17 cellular contexts compared by ENCODE assay signal in genomic region chr11:44618561-44619425, GRCh38. TPM values are rescaled to one million over a fixed set of nuclear protein-coding genes. Genes with fewer than 3 reads are reported as not detected.
DNase-seq lines count a peak whose midpoint lies in the region; ATAC-seq, FAIRE-seq and TF ChIP-seq lines count a peak whose summit lies in the region.
"Had no signal": no experiment of that assay in that cellular context is flagged by ENCODE, and none has a peak within 500 bp of the region (broad histone marks: within the 10 kb centered on the region; RNA-seq: fewer than 3 reads in every experiment).

No MANE protein-coding gene starts in this region.

- no peaks in the 10 kb centered on the region for H3K9me3 Mint-ChIP-seq in activated naive CD8-positive, alpha-beta T cell treated with anti-CD3 and anti-CD28 coated beads, Interleukin-2, amount 10 ng/mL, durations not matched to agents 7 days and 5 days
- no peaks in the 10 kb centered on the region for H3K9me3 Mint-ChIP-seq in activated naive CD8-positive, alpha-beta T cell treated with anti-CD3 and anti-CD28 coated beads for 36 hours
- no peaks in the 10 kb centered on the region for H3K9me3 Mint-ChIP-seq in immature natural killer cell
- H3K9me3 Mint-ChIP-seq: nephron had no signal

- H3K4me3 ChIP-seq in K562, result no peak overlapping the region
- no peak overlapping the region for H3K4me3 ChIP-seq in neuronal stem cell (ENCODE audit: low read length in 2 of 2)
- H3K4me3 ChIP-seq: gastrocnemius medialis had no signal

- no peak overlapping the region for H2BK5ac ChIP-seq in neuronal stem cell (ENCODE audit: low read length)

- H3K23ac ChIP-seq in neuronal stem cell (ENCODE audit: low read depth, low read length, poor library complexity), result peak overlapping the region; percentile 6

- H3K4me3 Mint-ChIP-seq in activated naive CD8-positive, alpha-beta T cell treated with anti-CD3 and anti-CD28 coated beads, Interleukin-2, amount 10 ng/mL, durations not matched to agents 7 days and 5 days, result no peak overlapping the region
- H3K4me3 Mint-ChIP-seq in activated naive CD8-positive, alpha-beta T cell treated with anti-CD3 and anti-CD28 coated beads for 36 hours, result no peak overlapping the region
- H3K4me3 Mint-ChIP-seq in immature natural killer cell, result no peak overlapping the region
- H3K4me3 Mint-ChIP-seq: nephron had no signal

- peak overlapping the region; percentile 33 for H2BK15ac ChIP-seq in neuronal stem cell (ENCODE audit: low read length)

- H3K79me1 ChIP-seq in neuronal stem cell (ENCODE audit: low read depth, low read length), result no peaks in the 10 kb centered on the region

- no peak overlapping the region for H4K91ac ChIP-seq in neuronal stem cell (ENCODE audit: low read depth, low read length, poor library complexity)

- no peak overlapping the region for H3K4me2 ChIP-seq in K562 (ENCODE audit: insufficient read depth, low read length)
- H3K4me2 ChIP-seq in neuronal stem cell (ENCODE audit: insufficient read depth, low read length, poor library complexity, severe bottlenecking), result no peak overlapping the region

- H3K9me3 ChIP-seq in K562 (replicated peaks; ENCODE audit: control insufficient read depth, insufficient read depth, low read depth, low read length) (no peaks in the 10 kb centered on the region), neuronal stem cell (replicated peaks in 1 of 2; ENCODE audit: control insufficient read depth in 2 of 2, insufficient read depth in 1 of 2, low read depth in 1 of 2, low read length in 2 of 2) (no peaks in the 10 kb centered on the region)
- H3K9me3 ChIP-seq: gastrocnemius medialis had no signal

- H3K36me3 ChIP-seq in K562 (ENCODE audit: control insufficient read depth, insufficient read depth, low read length) (no peaks in the 10 kb centered on the region), neuronal stem cell (replicated peaks in 1 of 2; ENCODE audit: control insufficient read depth in 2 of 2, insufficient read depth in 2 of 2, low read length in 2 of 2) (peaks cover 0 to 9% of the 10 kb centered on the region in 2 donors)
- H3K36me3 ChIP-seq: gastrocnemius medialis had no signal

- no peak overlapping the region for H3K27ac ChIP-seq in K562 (ENCODE audit: extremely low read depth, low read depth, low read length)
- no peak overlapping the region for H3K27ac ChIP-seq in neuronal stem cell (replicated peaks; ENCODE audit: low read length)
- H3K27ac ChIP-seq: epithelial cell of prostate, gastrocnemius medialis had no signal

- no peak overlapping the region for H2BK120ac ChIP-seq in neuronal stem cell (ENCODE audit: low read depth, low read length)

- no peaks in the 10 kb centered on the region for H3K79me2 ChIP-seq in K562 (ENCODE audit: control insufficient read depth, insufficient read depth, low read length)

- H4K20me1 ChIP-seq in K562 (replicated peaks; ENCODE audit: control insufficient read depth, insufficient read depth, low read length), result peaks cover 4% of the 10 kb centered on the region

- H3K9ac ChIP-seq in K562 (ENCODE audit: insufficient read depth in 1 of 2, low read depth in 2 of 2, low read length in 2 of 2), result no peak overlapping the region
- no peak overlapping the region for H3K9ac ChIP-seq in neuronal stem cell (ENCODE audit: low read depth, low read length, poor library complexity)

- DNase-seq in activated naive CD8-positive, alpha-beta T cell treated with anti-CD3 and anti-CD28 coated beads, Interleukin-2, amount 10 ng/mL, durations not matched to agents 7 days and 5 days, result peak; percentile 17
- DNase-seq in activated naive CD8-positive, alpha-beta T cell treated with anti-CD3 and anti-CD28 coated beads for 36 hours, result no peak
- DNase-seq in K562 (ENCODE audit: extremely low read depth in 1 of 4, low spot score in 3 of 4) (no peak), neuronal stem cell (ENCODE audit: low spot score) (no peak), ureter (ENCODE audit: low spot score) (peak; percentile 36), immature natural killer cell (no peak), NCI-H2196 (lab: John Stamatoyannopoulos, UW; ENCODE audit: unreplicated experiment) (no peak), hypothalamus (lab: John Stamatoyannopoulos, UW) (no peak)
- DNase-seq: amniotic stem cell, HCEC 1CT, mammary epithelial cell, NCI-H187, NCI-H524 had no signal

- in situ Hi-C loops in K562 (cut with MboI), result loop anchor here (5.0 kb wide), 1 partner anchor 331 kb away; no protein-coding TSS in a partner anchor

- H4K8ac ChIP-seq in neuronal stem cell (ENCODE audit: low read depth, low read length), result no peak overlapping the region

- CTCF ChIA-PET in K562 (lab: Yijun Ruan, JAX; ENCODE audit: low intra/inter-chr PET ratio), result interaction anchor here (0.7 to 2.1 kb wide), 3 partner anchors 8 to 332 kb away, joined by 3 to 5 read pairs (median 3); no protein-coding TSS in a partner anchor

- POLR2A ChIA-PET in activated naive CD8-positive, alpha-beta T cell treated with anti-CD3 and anti-CD28 coated beads, Interleukin-2, amount 10 ng/mL, durations not matched to agents 7 days and 5 days (lab: Charles Lee), result no interaction called here
- POLR2A ChIA-PET in K562 (lab: Yijun Ruan, JAX), result no interaction called here

- H3K4ac ChIP-seq in neuronal stem cell (ENCODE audit: low read length), result no peak overlapping the region

- H3K36me3 Mint-ChIP-seq in activated naive CD8-positive, alpha-beta T cell treated with anti-CD3 and anti-CD28 coated beads, Interleukin-2, amount 10 ng/mL, durations not matched to agents 7 days and 5 days, result peaks cover 4% of the 10 kb centered on the region
- peaks cover 47% of the 10 kb centered on the region for H3K36me3 Mint-ChIP-seq in activated naive CD8-positive, alpha-beta T cell treated with anti-CD3 and anti-CD28 coated beads for 36 hours
- no peaks in the 10 kb centered on the region for H3K36me3 Mint-ChIP-seq in immature natural killer cell

- no peak for TF ChIP-seq RAD21 in K562 (CRISPR knock-in tag; conservative IDR thresholded peaks at IDR 0.05 in 1 of 2, IDR thresholded peaks at IDR 0.05 in 1 of 2)

- no peak overlapping the region for H2BK12ac ChIP-seq in neuronal stem cell (ENCODE audit: low read length)

- no peak for TF ChIP-seq EP300 in K562 (IDR thresholded peaks at IDR 0.05; ENCODE audit: low read length)

- H3K27me3 ChIP-seq in K562 (ENCODE audit: control insufficient read depth in 2 of 2, insufficient read depth in 2 of 2, low read length in 2 of 2) (peaks cover 0 to 19% of the 10 kb centered on the region in 2 experiments; a peak in 2 of 5 replicates), neuronal stem cell (ENCODE audit: control insufficient read depth in 3 of 3, insufficient read depth in 3 of 3, low read depth in 1 of 3, low read length in 3 of 3) (peaks cover 0 to 14% (median 2%) of the 10 kb centered on the region in 3 experiments)
- H3K27me3 ChIP-seq: gastrocnemius medialis had no signal

- H3K4me1 Mint-ChIP-seq in activated naive CD8-positive, alpha-beta T cell treated with anti-CD3 and anti-CD28 coated beads, Interleukin-2, amount 10 ng/mL, durations not matched to agents 7 days and 5 days, result peaks cover 34% of the 10 kb centered on the region
- peaks cover 40% of the 10 kb centered on the region for H3K4me1 Mint-ChIP-seq in activated naive CD8-positive, alpha-beta T cell treated with anti-CD3 and anti-CD28 coated beads for 36 hours
- no peaks in the 10 kb centered on the region for H3K4me1 Mint-ChIP-seq in immature natural killer cell

- H3K14ac ChIP-seq in neuronal stem cell (ENCODE audit: low read length), result no peak overlapping the region

- intact Hi-C loops in K562 (cut with micrococcal nuclease), result loop anchor here (10.0 kb wide), 1 partner anchor 484 kb away; no protein-coding TSS in a partner anchor

- H2AFZ ChIP-seq in K562 (ENCODE audit: low read depth, low read length) (no peak overlapping the region), neuronal stem cell (ENCODE audit: low read length) (no peak overlapping the region)

- no peak overlapping the region for H3K18ac ChIP-seq in neuronal stem cell (ENCODE audit: low read length)

- no peaks in the 10 kb centered on the region for H3K27me3 Mint-ChIP-seq in activated naive CD8-positive, alpha-beta T cell treated with anti-CD3 and anti-CD28 coated beads, Interleukin-2, amount 10 ng/mL, durations not matched to agents 7 days and 5 days
- no peaks in the 10 kb centered on the region for H3K27me3 Mint-ChIP-seq in activated naive CD8-positive, alpha-beta T cell treated with anti-CD3 and anti-CD28 coated beads for 36 hours
- H3K27me3 Mint-ChIP-seq in immature natural killer cell (ENCODE audit: low read depth in 3 of 3), result peaks cover 0 to 3% (median 2%) of the 10 kb centered on the region in 3 donors

- no peak overlapping the region for H3K27ac Mint-ChIP-seq in activated naive CD8-positive, alpha-beta T cell treated with anti-CD3 and anti-CD28 coated beads, Interleukin-2, amount 10 ng/mL, durations not matched to agents 7 days and 5 days
- H3K27ac Mint-ChIP-seq in activated naive CD8-positive, alpha-beta T cell treated with anti-CD3 and anti-CD28 coated beads for 36 hours, result no peak overlapping the region
- H3K27ac Mint-ChIP-seq in immature natural killer cell, result no peak overlapping the region
- H3K27ac Mint-ChIP-seq: nephron had no signal

- peak overlapping the region; percentile 29 for H2AK5ac ChIP-seq in neuronal stem cell (ENCODE audit: low read depth, low read length)

- no peak for TF ChIP-seq POLR2A in K562 (conservative IDR thresholded peaks at IDR 0.05)

- ATAC-seq in activated naive CD8-positive, alpha-beta T cell treated with anti-CD3 and anti-CD28 coated beads, Interleukin-2, amount 10 ng/mL, durations not matched to agents 7 days and 5 days (ENCODE audit: low read depth), result no peak
- no peak for ATAC-seq in K562
- ATAC-seq: gastrocnemius medialis, Panc1 had no signal

- FAIRE-seq in K562 (lab: Jason Lieb, UNC), result no peak

- H3K4me1 ChIP-seq in K562 (replicated peaks in 1 of 2; ENCODE audit: control insufficient read depth in 2 of 2, insufficient read depth in 2 of 2, low read length in 2 of 2), result peaks cover 11 to 37% of the 10 kb centered on the region in 2 experiments; a peak in 4 of 5 replicates
- peaks cover 0 to 10% of the 10 kb centered on the region in 2 donors for H3K4me1 ChIP-seq in neuronal stem cell (ENCODE audit: control insufficient read depth in 2 of 2, insufficient read depth in 1 of 2, low read depth in 1 of 2, low read length in 2 of 2)

- TF ChIP-seq CTCF in K562 (IDR thresholded peaks at IDR 0.05 in 2 of 3, conservative IDR thresholded peaks at IDR 0.05 in 1 of 3; ENCODE audit: insufficient read depth in 2 of 3, low read depth in 1 of 3, low read length in 3 of 3), result no peak

- BruUV-seq in K562 (replicated peaks; lab: Mats Ljungman, UMichigan), result no TSS peak

- peaks cover 7% of the 10 kb centered on the region for H3K9me1 ChIP-seq in K562 (ENCODE audit: control insufficient read depth, insufficient read depth, low read length)

- 33% methylated on average over 19 of the region's 22 CpGs for WGBS in K562 (ENCODE audit: insufficient coverage, low coverage, missing lambda C conversion rate)
- WGBS in neuronal stem cell (ENCODE audit: extremely low coverage in 2 of 2, insufficient read length in 2 of 2, insufficient replicate concordance in 1 of 2), 2 donors, result no CpG with 5 or more reads among the region's 22 CpGs

RNA-seq across cellular contexts. Expression of gene CD82, which starts 53.3 kb away (rescaled TPM):
- 10 to 100 TPM; 71.9 to 80.2 TPM for total RNA-seq in activated naive CD8-positive, alpha-beta T cell treated with anti-CD3 and anti-CD28 coated beads, Interleukin-2, amount 10 ng/mL, durations not matched to agents 7 days and 5 days
- total RNA-seq in activated naive CD8-positive, alpha-beta T cell treated with anti-CD3 and anti-CD28 coated beads for 36 hours, result 100 to 1,000 TPM; 339 to 343 TPM
- 3.5 and 6.3 TPM in 2 replicates for total RNA-seq in K562 (2011; cell fraction: chromatin; rRNA removed; ENCODE audit: low replicate concordance)
- total RNA-seq in K562 (2011; cell fraction: nucleolus; rRNA removed), result 5.3 and 8.8 TPM in 2 replicates
- total RNA-seq in K562 (2011; cell fraction: nucleoplasm; rRNA removed), result 4.4 and 6.4 TPM in 2 replicates
- total RNA-seq in K562 (2014; rRNA removed) (3.9 and 4.7 TPM in 2 replicates), K562 (2014; rRNA removed; fragmentation: Illumina TruSeq; extraction: Trizol) (1.3 and 2.0 TPM in 2 replicates), K562 (2015; rRNA removed; fragmentation: Illumina TruSeq; extraction: Trizol) (4.4 and 4.5 TPM in 2 replicates), K562 (2021) (8.2 and 9.4 TPM in 2 replicates), ureter (148 TPM)
- polyA plus RNA-seq in K562 (2011; rRNA removed) (2.8 and 5.9 TPM in 2 replicates), K562 (2014; fragmentation: Illumina TruSeq; extraction: Trizol) (3.0 and 3.7 TPM in 2 replicates), K562 (2014; fragmentation: Nextera tagmentation; extraction: Ambion mirVana) (under 1 TPM; 0.27 to 0.30 TPM), K562 (2014; rRNA removed) (4.6 and 5.8 TPM in 2 replicates), immature natural killer cell (10 to 100 TPM in 2 of 3 donors, 1 to 10 TPM in 1; 9.7 to 15.7 (median 10.7) TPM)
- polyA plus RNA-seq in K562 (2011; cell fraction: cytosol; rRNA removed), result 5.3 and 7.6 TPM in 2 replicates
- 1.1 and 2.4 TPM in 2 replicates for polyA plus RNA-seq in K562 (2011; cell fraction: nucleus; rRNA removed)
- 9.2 and 23.4 TPM in 2 replicates for polyA plus RNA-seq in K562 (2012)
- 1.8 and 3.5 TPM in 2 replicates for polyA minus RNA-seq in K562 (2011; rRNA and poly(A)+ RNA removed)
- 2.4 and 4.0 TPM in 2 replicates for polyA minus RNA-seq in K562 (2011; cell fraction: cytosol; rRNA and poly(A)+ RNA removed)
- polyA minus RNA-seq in K562 (2011; cell fraction: nucleus; rRNA and poly(A)+ RNA removed), result 2.3 and 3.4 TPM in 2 replicates
- 51.9 TPM for polyA plus RNA-seq in neuronal stem cell (2013, experiment 1 of 2)
- polyA plus RNA-seq in neuronal stem cell (2013, experiment 2 of 2), result 51.1 TPM

Comparison
In these comparisons a context has a peak if more than half of its experiments do, and no peak if none do; other contexts are left out.
1. DNase-seq: peak in activated naive CD8-positive, alpha-beta T cell treated with anti-CD3 and anti-CD28 coated beads, Interleukin-2, amount 10 ng/mL, durations not matched to agents 7 days and 5 days (single experiment) and ureter (single experiment); none in activated naive CD8-positive, alpha-beta T cell treated with anti-CD3 and anti-CD28 coated beads for 36 hours (single experiment), K562 (0 of 4), neuronal stem cell (single experiment), immature natural killer cell (0 of 3), NCI-H2196 (single experiment) and hypothalamus (0 of 51).
2. RNA of gene CD82, which starts 53.3 kb away (total RNA-seq): 339 to 343 TPM in activated naive CD8-positive, alpha-beta T cell treated with anti-CD3 and anti-CD28 coated beads for 36 hours, 148 TPM in ureter (single experiment) and 71.9 to 80.2 TPM in activated naive CD8-positive, alpha-beta T cell treated with anti-CD3 and anti-CD28 coated beads, Interleukin-2, amount 10 ng/mL, durations not matched to agents 7 days and 5 days; 1.3 to 9.4 TPM in K562; every median in the first group is over 4 times any median in the second.